ENCODE assay signal across 19 cellular contexts in the genomic region with DNA sequence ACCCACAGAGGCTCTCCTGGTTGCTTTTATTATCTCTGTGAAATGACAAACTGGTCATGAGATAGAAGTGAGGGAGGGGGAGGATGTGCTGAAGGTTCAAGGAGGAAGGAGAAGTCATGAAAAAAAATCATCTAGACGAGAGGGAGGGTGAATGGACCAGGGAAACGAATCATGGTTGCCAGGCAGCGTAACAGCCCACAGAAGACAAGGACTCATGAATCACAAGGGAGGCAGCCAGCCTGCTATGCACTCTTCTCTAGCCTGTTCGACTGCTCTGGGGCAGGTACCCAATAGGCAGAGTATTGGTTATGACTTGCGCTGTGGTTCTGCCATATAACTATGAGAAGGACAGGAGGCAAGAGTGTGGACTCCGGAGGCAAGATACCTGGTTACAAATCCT.
A peak's percentile ranks its signal among the peaks of the same experiment; 100 is the strongest.
DNase-seq lines count a peak whose midpoint lies in the region; FAIRE-seq and TF ChIP-seq lines count a peak whose summit lies in the region.
"Had no signal": no experiment of that assay in that cellular context is flagged by ENCODE, and none has a peak within 500 bp of the region (broad histone marks: within the 10 kb centered on the region; RNA-seq: fewer than 3 reads in every experiment).

No MANE protein-coding gene starts in this region.

- peak; percentile 50 for FAIRE-seq in bronchial epithelial cell (lab: Jason Lieb, UNC)
- FAIRE-seq: A549, GM12892, GM18507, H1, HepG2 had no signal

- TF ChIP-seq CTCF in bronchial epithelial cell (IDR thresholded peaks at IDR 0.05; ENCODE audit: insufficient read depth, low read length, severe bottlenecking) = no peak

- DNase-seq in NCI-H187 treated with DMSO at 0.1 percent for 48 hours (lab: John Stamatoyannopoulos, UW) (peak; percentile 1), NCI-H187 (lab: John Stamatoyannopoulos, UW) (no peak), GM23248 (peak; percentile 10), bronchial epithelial cell (ENCODE audit: low read depth) (peak; percentile 1), neuronal stem cell (ENCODE audit: low spot score) (no peak), NCI-H446 (lab: John Stamatoyannopoulos, UW) (no peak)
- no peak for DNase-seq in activated CD4-positive, alpha-beta T cell treated with anti-CD3 and anti-CD28 coated beads for 48 hours
- DNase-seq: AML-193; CD4-positive, alpha-beta memory T cell; DMS79; GDM1; H9; KBM-7 had no signal

- no peak overlapping the region for H2BK5ac ChIP-seq in neuronal stem cell (ENCODE audit: low read length)

- H3K18ac ChIP-seq in neuronal stem cell (ENCODE audit: low read length) = peak overlapping the region; percentile 30

- H3K9me3 ChIP-seq in GM23248 (ENCODE audit: low read depth) = no peaks in the 10 kb centered on the region
- no peaks in the 10 kb centered on the region for H3K9me3 ChIP-seq in neuronal stem cell (replicated peaks in 1 of 2; ENCODE audit: control insufficient read depth in 2 of 2, insufficient read depth in 1 of 2, low read depth in 1 of 2, low read length in 2 of 2)
- H3K9me3 ChIP-seq: A549, BLaER1 had no signal

- no peak overlapping the region for H3K14ac ChIP-seq in neuronal stem cell (ENCODE audit: low read length)

- no peaks in the 10 kb centered on the region for H3K9me2 ChIP-seq in GM23248 (ENCODE audit: insufficient read depth)

- no peak overlapping the region for H2AK5ac ChIP-seq in neuronal stem cell (ENCODE audit: low read depth, low read length)

- H3K27ac ChIP-seq in GM23248 = no peak overlapping the region
- no peak overlapping the region for H3K27ac ChIP-seq in neuronal stem cell (replicated peaks; ENCODE audit: low read length)
- H3K27ac ChIP-seq: A549, BLaER1 had no signal

- H2BK120ac ChIP-seq in neuronal stem cell (ENCODE audit: low read depth, low read length) = no peak overlapping the region

- no peaks in the 10 kb centered on the region for H3K79me1 ChIP-seq in neuronal stem cell (ENCODE audit: low read depth, low read length)

- in situ Hi-C loops in GM23248 (cut with MboI) = no loop called here

- H4K91ac ChIP-seq in neuronal stem cell (ENCODE audit: low read depth, low read length, poor library complexity) = no peak overlapping the region

- H3K4ac ChIP-seq in neuronal stem cell (ENCODE audit: low read length) = no peak overlapping the region

- H3K36me3 ChIP-seq in GM23248 (ENCODE audit: low read depth) = no peaks in the 10 kb centered on the region
- no peaks in the 10 kb centered on the region for H3K36me3 ChIP-seq in bronchial epithelial cell (ENCODE audit: control insufficient read depth, insufficient read depth, low read length)
- H3K36me3 ChIP-seq in neuronal stem cell (replicated peaks in 1 of 2; ENCODE audit: control insufficient read depth in 2 of 2, insufficient read depth in 2 of 2, low read length in 2 of 2) = no peaks in the 10 kb centered on the region
- H3K36me3 ChIP-seq: BLaER1 had no signal

- no peak overlapping the region for H3K23ac ChIP-seq in neuronal stem cell (ENCODE audit: low read depth, low read length, poor library complexity)

- H3K4me2 ChIP-seq in GM23248 (ENCODE audit: unreplicated experiment) (no peak overlapping the region), neuronal stem cell (ENCODE audit: insufficient read depth, low read length, poor library complexity, severe bottlenecking) (no peak overlapping the region)
- H3K4me2 ChIP-seq: A549, BLaER1 had no signal

- no peak overlapping the region for H2BK12ac ChIP-seq in neuronal stem cell (ENCODE audit: low read length)

- no peaks in the 10 kb centered on the region for H3K79me2 ChIP-seq in GM23248 (ENCODE audit: insufficient read depth)

- WGBS in GM23248 (ENCODE audit: low coverage in 1 of 2, low lambda C conversion rate in 2 of 2, missing lambda C conversion rate in 2 of 2), 2 experiments = 61 to 64% methylated on average over 6 of the region's 6 CpGs
- WGBS in neuronal stem cell (ENCODE audit: extremely low coverage in 2 of 2, insufficient read length in 2 of 2, insufficient replicate concordance in 1 of 2), 2 donors = no CpG with 5 or more reads among the region's 6 CpGs

- no peaks in the 10 kb centered on the region for H3F3A ChIP-seq in GM23248 (ENCODE audit: insufficient read depth)

- H2BK15ac ChIP-seq in neuronal stem cell (ENCODE audit: low read length) = no peak overlapping the region

- H3K4me1 ChIP-seq in GM23248 (ENCODE audit: insufficient read depth) = no peaks in the 10 kb centered on the region
- no peaks in the 10 kb centered on the region for H3K4me1 ChIP-seq in neuronal stem cell (ENCODE audit: control insufficient read depth in 2 of 2, insufficient read depth in 1 of 2, low read depth in 1 of 2, low read length in 2 of 2)
- H3K4me1 ChIP-seq: A549 had no signal

- no peak overlapping the region for H3K4me3 ChIP-seq in GM23248
- H3K4me3 ChIP-seq in bronchial epithelial cell (ENCODE audit: low read depth, low read length) = no peak overlapping the region
- H3K4me3 ChIP-seq in neuronal stem cell (ENCODE audit: low read length in 2 of 2) = no peak overlapping the region
- H3K4me3 ChIP-seq: A549, BLaER1 had no signal

- no peaks in the 10 kb centered on the region for H4K20me1 ChIP-seq in GM23248 (ENCODE audit: insufficient read depth)
- H4K20me1 ChIP-seq: BLaER1 had no signal

- no peak overlapping the region for H4K8ac ChIP-seq in neuronal stem cell (ENCODE audit: low read depth, low read length)

- H2AFZ ChIP-seq in GM23248 (no peak overlapping the region), neuronal stem cell (ENCODE audit: low read length) (no peak overlapping the region)

- H3K9ac ChIP-seq in GM23248 (no peak overlapping the region), neuronal stem cell (ENCODE audit: low read depth, low read length, poor library complexity) (no peak overlapping the region)
- H3K9ac ChIP-seq: BLaER1 had no signal

- H3K27me3 ChIP-seq in GM23248 (replicated peaks; ENCODE audit: insufficient read depth) (no peaks in the 10 kb centered on the region), bronchial epithelial cell (ENCODE audit: control insufficient read depth, insufficient read depth, low read length) (no peaks in the 10 kb centered on the region), neuronal stem cell (ENCODE audit: control insufficient read depth in 3 of 3, insufficient read depth in 3 of 3, low read depth in 1 of 3, low read length in 3 of 3) (no peaks in the 10 kb centered on the region)
- H3K27me3 ChIP-seq: BLaER1 had no signal

Comparison
In these comparisons a context has a peak if more than half of its experiments do, and no peak if none do; other contexts are left out.
1. DNase-seq: peak in NCI-H187 treated with DMSO at 0.1 percent for 48 hours (single experiment), GM23248 (single experiment) and bronchial epithelial cell (single experiment); none in NCI-H187 (0 of 2), neuronal stem cell (single experiment), NCI-H446 (0 of 2) and activated CD4-positive, alpha-beta T cell treated with anti-CD3 and anti-CD28 coated beads for 48 hours (single experiment).